ENCODE assay signal across 12 cellular contexts in genomic region chr12:11823043-11823442, GRCh38.
DNase-seq lines count a peak whose midpoint lies in the region; ATAC-seq and TF ChIP-seq lines count a peak whose summit lies in the region.
"Had no signal": no experiment of that assay in that cellular context is flagged by ENCODE, and none has a peak within 500 bp of the region (broad histone marks: within the 10 kb centered on the region; RNA-seq: fewer than 3 reads in every experiment).

No MANE protein-coding gene starts in this region.

- no peaks in the 10 kb centered on the region for H3K36me3 Mint-ChIP-seq in GM23338 (ENCODE audit: low read depth)

- no peaks in the 10 kb centered on the region for H4K20me1 ChIP-seq in GM23338 (replicated peaks; ENCODE audit: insufficient read depth)

- H3K36me3 ChIP-seq in GM23338 (ENCODE audit: insufficient read depth) (0 out of 2 replicates have a peak, but pooled peaks cover 5% of the 10 kb centered on the region), lower lobe of right lung (no peaks in the 10 kb centered on the region)
- H3K36me3 ChIP-seq: cardiac muscle cell had no signal

- H3F3A ChIP-seq in GM23338 (replicated peaks; ENCODE audit: low read depth): no peaks in the 10 kb centered on the region

- H3K79me2 ChIP-seq in GM23338 (replicated peaks; ENCODE audit: insufficient read depth): no peaks in the 10 kb centered on the region

- H3K27me3 ChIP-seq in GM23338 (ENCODE audit: insufficient read depth) (no peaks in the 10 kb centered on the region), lower lobe of right lung (ENCODE audit: low read depth) (no peaks in the 10 kb centered on the region)
- H3K27me3 ChIP-seq: cardiac muscle cell had no signal

- no peak overlapping the region for H2AFZ ChIP-seq in GM23338

- TF ChIP-seq CTCF in GM23338 (conservative IDR thresholded peaks at IDR 0.05; ENCODE audit: low read depth in 2 of 2) (no peak), lower lobe of right lung (IDR thresholded peaks at IDR 0.05) (no peak)

- peaks cover 11% of the 10 kb centered on the region for H3K27me3 Mint-ChIP-seq in GM23338 (ENCODE audit: insufficient read depth, low read depth, poor library complexity)

- DNase-seq in ACHN: peak; percentile 35
- no peak for DNase-seq in GM23338 (ENCODE audit: low spot score)
- DNase-seq in astrocyte of the hippocampus (ENCODE audit: low read depth, low spot score): peak; percentile 52
- DNase-seq in lower lobe of right lung: no peak
- no peak for DNase-seq in iPS-NIHi11 (ENCODE audit: low spot score)
- DNase-seq in NOMO-1 treated with DMSO at 0.1 percent for 48 hours (lab: John Stamatoyannopoulos, UW; ENCODE audit: unreplicated experiment): no peak
- DNase-seq in NCI-H524 (lab: John Stamatoyannopoulos, UW): no peak
- DNase-seq: activated CD4-positive, alpha-beta T cell treated with anti-CD3 and anti-CD28 coated beads for 48 hours; NCI-H1092 treated with DMSO at 0.1 percent for 48 hours; nucleus accumbens had no signal

- intact Hi-C loops in lower lobe of right lung (cut with DNase I): no loop called here

- ATAC-seq in GM23338 (no peak), lower lobe of right lung (no peak), GM18907 (IDR thresholded peaks at IDR 0.05; ENCODE audit: unreplicated experiment) (no peak)

- H3K4me3 ChIP-seq in GM23338 (no peak overlapping the region), lower lobe of right lung (no peak overlapping the region)
- H3K4me3 ChIP-seq: cardiac muscle cell had no signal

- no peaks in the 10 kb centered on the region for H3K9me3 ChIP-seq in lower lobe of right lung

- H3K9me2 ChIP-seq in GM23338 (ENCODE audit: insufficient read depth): no peaks in the 10 kb centered on the region

- in situ Hi-C loops in ACHN (cut with HindIII; ENCODE audit: low pct_ligation_motif_present, low pct_unique_long_range_greater_than_20kb, low sequenced_read_pairs): no loop called here

- peaks cover 54% of the 10 kb centered on the region for H3K4me1 ChIP-seq in GM23338 (ENCODE audit: insufficient read depth)
- H3K4me1 ChIP-seq in lower lobe of right lung: peaks cover 24% of the 10 kb centered on the region

- H3K4me3 Mint-ChIP-seq in GM23338: no peak overlapping the region

- peak overlapping the region; percentile 57; the same call in 1 of the 2 replicates for H3K27ac Mint-ChIP-seq in GM23338

- H3K27ac ChIP-seq in GM23338 (ENCODE audit: low read depth) (peak overlapping the region; percentile 91), lower lobe of right lung (peak overlapping the region; percentile 37)

- no peaks in the 10 kb centered on the region for H3K9me3 Mint-ChIP-seq in GM23338

- peaks cover 32% of the 10 kb centered on the region for H3K4me1 Mint-ChIP-seq in GM23338

- H3K4me2 ChIP-seq in GM23338: no peak overlapping the region

TF ChIP-seq in GM23338, 12 proteins besides CTCF, POLR2A, EP300 and RAD21 (continues in another document):
- TF ChIP-seq, protein P1, sequence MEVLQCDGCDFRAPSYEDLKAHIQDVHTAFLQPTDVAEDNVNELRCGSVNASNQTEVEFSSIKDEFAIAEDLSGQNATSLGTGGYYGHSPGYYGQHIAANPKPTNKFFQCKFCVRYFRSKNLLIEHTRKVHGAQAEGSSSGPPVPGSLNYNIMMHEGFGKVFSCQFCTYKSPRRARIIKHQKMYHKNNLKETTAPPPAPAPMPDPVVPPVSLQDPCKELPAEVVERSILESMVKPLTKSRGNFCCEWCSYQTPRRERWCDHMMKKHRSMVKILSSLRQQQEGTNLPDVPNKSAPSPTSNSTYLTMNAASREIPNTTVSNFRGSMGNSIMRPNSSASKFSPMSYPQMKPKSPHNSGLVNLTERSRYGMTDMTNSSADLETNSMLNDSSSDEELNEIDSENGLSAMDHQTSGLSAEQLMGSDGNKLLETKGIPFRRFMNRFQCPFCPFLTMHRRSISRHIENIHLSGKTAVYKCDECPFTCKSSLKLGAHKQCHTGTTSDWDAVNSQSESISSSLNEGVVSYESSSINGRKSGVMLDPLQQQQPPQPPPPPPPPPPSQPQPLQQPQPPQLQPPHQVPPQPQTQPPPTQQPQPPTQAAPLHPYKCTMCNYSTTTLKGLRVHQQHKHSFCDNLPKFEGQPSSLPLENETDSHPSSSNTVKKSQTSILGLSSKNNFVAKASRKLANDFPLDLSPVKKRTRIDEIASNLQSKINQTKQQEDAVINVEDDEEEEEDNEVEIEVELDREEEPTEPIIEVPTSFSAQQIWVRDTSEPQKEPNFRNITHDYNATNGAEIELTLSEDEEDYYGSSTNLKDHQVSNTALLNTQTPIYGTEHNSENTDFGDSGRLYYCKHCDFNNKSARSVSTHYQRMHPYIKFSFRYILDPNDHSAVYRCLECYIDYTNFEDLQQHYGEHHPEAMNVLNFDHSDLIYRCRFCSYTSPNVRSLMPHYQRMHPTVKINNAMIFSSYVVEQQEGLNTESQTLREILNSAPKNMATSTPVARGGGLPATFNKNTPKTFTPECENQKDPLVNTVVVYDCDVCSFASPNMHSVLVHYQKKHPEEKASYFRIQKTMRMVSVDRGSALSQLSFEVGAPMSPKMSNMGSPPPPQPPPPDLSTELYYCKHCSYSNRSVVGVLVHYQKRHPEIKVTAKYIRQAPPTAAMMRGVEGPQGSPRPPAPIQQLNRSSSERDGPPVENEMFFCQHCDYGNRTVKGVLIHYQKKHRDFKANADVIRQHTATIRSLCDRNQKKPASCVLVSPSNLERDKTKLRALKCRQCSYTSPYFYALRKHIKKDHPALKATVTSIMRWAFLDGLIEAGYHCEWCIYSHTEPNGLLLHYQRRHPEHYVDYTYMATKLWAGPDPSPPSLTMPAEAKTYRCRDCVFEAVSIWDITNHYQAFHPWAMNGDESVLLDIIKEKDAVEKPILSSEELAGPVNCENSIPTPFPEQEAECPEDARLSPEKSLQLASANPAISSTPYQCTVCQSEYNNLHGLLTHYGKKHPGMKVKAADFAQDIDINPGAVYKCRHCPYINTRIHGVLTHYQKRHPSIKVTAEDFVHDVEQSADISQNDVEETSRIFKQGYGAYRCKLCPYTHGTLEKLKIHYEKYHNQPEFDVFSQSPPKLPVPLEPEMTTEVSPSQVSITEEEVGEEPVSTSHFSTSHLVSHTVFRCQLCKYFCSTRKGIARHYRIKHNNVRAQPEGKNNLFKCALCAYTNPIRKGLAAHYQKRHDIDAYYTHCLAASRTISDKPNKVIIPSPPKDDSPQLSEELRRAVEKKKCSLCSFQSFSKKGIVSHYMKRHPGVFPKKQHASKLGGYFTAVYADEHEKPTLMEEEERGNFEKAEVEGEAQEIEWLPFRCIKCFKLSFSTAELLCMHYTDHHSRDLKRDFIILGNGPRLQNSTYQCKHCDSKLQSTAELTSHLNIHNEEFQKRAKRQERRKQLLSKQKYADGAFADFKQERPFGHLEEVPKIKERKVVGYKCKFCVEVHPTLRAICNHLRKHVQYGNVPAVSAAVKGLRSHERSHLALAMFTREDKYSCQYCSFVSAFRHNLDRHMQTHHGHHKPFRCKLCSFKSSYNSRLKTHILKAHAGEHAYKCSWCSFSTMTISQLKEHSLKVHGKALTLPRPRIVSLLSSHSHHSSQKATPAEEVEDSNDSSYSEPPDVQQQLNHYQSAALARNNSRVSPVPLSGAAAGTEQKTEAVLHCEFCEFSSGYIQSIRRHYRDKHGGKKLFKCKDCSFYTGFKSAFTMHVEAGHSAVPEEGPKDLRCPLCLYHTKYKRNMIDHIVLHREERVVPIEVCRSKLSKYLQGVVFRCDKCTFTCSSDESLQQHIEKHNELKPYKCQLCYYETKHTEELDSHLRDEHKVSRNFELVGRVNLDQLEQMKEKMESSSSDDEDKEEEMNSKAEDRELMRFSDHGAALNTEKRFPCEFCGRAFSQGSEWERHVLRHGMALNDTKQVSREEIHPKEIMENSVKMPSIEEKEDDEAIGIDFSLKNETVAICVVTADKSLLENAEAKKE (CRISPR knock-in tag; IDR thresholded peaks at IDR 0.05): no peak
- TF ChIP-seq NANOG (IDR thresholded peaks at IDR 0.05; ENCODE audit: borderline replicate concordance) (no peak), ZNF114 (CRISPR knock-in tag; IDR thresholded peaks at IDR 0.05) (no peak), EZH2 (IDR thresholded peaks at IDR 0.05; ENCODE audit: low read depth, unreplicated experiment) (no peak), ZNF331 (CRISPR knock-in tag; IDR thresholded peaks at IDR 0.05; ENCODE audit: low read depth) (no peak), JUNB (IDR thresholded peaks at IDR 0.05; ENCODE audit: unreplicated experiment) (no peak), REST (IDR thresholded peaks at IDR 0.05; ENCODE audit: unreplicated experiment) (no peak)
- TF ChIP-seq, protein P2, sequence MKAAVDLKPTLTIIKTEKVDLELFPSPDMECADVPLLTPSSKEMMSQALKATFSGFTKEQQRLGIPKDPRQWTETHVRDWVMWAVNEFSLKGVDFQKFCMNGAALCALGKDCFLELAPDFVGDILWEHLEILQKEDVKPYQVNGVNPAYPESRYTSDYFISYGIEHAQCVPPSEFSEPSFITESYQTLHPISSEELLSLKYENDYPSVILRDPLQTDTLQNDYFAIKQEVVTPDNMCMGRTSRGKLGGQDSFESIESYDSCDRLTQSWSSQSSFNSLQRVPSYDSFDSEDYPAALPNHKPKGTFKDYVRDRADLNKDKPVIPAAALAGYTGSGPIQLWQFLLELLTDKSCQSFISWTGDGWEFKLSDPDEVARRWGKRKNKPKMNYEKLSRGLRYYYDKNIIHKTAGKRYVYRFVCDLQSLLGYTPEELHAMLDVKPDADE (IDR thresholded peaks at IDR 0.05): no peak

Comparison
In these comparisons a context has a peak if more than half of its experiments do, and no peak if none do; other contexts are left out.
1. DNase-seq: peak in ACHN (single experiment) and astrocyte of the hippocampus (single experiment); none in GM23338 (single experiment), lower lobe of right lung (single experiment), iPS-NIHi11 (single experiment), NOMO-1 treated with DMSO at 0.1 percent for 48 hours (single experiment) and NCI-H524 (0 of 2).